Comparison of ENCODE assay signal across 9 cellular contexts in the genomic region with DNA sequence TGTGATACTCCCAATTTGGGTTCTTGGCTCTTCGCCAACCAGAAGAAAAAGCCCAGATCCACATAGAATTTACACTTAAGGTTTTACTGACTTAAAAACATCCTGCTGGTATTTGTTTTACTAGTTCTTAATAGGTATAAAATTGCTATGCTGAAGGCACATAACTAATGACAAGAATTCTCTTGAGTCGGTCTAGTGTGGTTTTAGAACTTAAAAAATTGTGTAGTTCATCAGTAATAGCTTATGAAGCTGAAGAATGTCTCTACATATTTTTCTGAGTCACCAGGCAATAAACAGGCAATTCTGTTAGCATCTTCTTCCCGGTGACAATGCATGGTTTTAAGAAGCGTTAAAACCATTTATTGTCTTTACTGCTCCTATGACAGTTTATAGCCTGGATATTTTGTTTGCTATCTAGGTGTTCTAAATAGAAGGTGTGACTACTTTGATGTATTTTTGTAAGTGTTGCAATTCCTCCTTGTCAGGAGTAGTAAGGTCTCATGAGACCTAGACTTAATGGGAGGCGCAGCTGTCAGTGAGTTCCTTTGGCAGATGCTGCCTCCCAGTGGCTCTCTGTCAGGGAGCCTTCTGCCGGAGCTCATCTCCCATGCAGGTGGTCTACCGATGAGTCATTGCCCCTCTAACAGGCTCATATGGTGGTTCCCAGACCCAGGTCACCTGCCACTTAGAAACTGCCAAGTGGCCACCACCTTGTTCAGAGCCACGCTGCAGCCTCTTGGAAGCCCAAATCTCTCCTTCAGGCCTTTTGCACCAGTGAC.
DNase-seq lines count a peak whose midpoint lies in the region; ATAC-seq and TF ChIP-seq lines count a peak whose summit lies in the region.
"Had no signal": no experiment of that assay in that cellular context is flagged by ENCODE, and none has a peak within 500 bp of the region (broad histone marks: within the 10 kb centered on the region; RNA-seq: fewer than 3 reads in every experiment).

No MANE protein-coding gene starts in this region.

- H3K4me3 ChIP-seq in OCI-LY3 (ENCODE audit: low read length) (no peak overlapping the region), heart right ventricle (no peak overlapping the region), MG63 (no peak overlapping the region)

- H3K27me3 ChIP-seq in OCI-LY3 (ENCODE audit: low read depth, low read length) = no peaks in the 10 kb centered on the region
- H3K27me3 ChIP-seq in heart right ventricle = no peaks in the 10 kb centered on the region
- H3K27me3 ChIP-seq in MG63 = no peaks in the 10 kb centered on the region

- no peaks in the 10 kb centered on the region for H3K79me2 ChIP-seq in OCI-LY3 (ENCODE audit: low read length)

- H2AFZ ChIP-seq in OCI-LY3 (ENCODE audit: low read depth, low read length) = no peak overlapping the region

- no peak overlapping the region for H3K27ac Mint-ChIP-seq in stimulated activated naive CD8-positive, alpha-beta T cell treated with anti-CD3 and anti-CD28 coated beads, Interleukin-15, amount 100 ng/mL, for 72 hours
- H3K27ac Mint-ChIP-seq in progenitor cell of endocrine pancreas = no peak overlapping the region

- WGBS in heart right ventricle, 2 donors = 60 to 61% methylated on average over 8 of the region's 8 CpGs

- H3K9me3 Mint-ChIP-seq in stimulated activated naive CD8-positive, alpha-beta T cell treated with anti-CD3 and anti-CD28 coated beads, Interleukin-15, amount 100 ng/mL, for 72 hours = no peaks in the 10 kb centered on the region
- H3K9me3 Mint-ChIP-seq in progenitor cell of endocrine pancreas (ENCODE audit: low read depth) = no peaks in the 10 kb centered on the region

- H3K9me3 ChIP-seq in OCI-LY3 (ENCODE audit: insufficient read depth, low read length) = no peaks in the 10 kb centered on the region
- H3K9me3 ChIP-seq in heart right ventricle = no peaks in the 10 kb centered on the region
- H3K9me3 ChIP-seq in MG63 = no peaks in the 10 kb centered on the region

- ATAC-seq in stimulated activated naive CD8-positive, alpha-beta T cell treated with anti-CD3 and anti-CD28 coated beads, Interleukin-15, Interleukin-2, amounts not matched to agents 100 U/mL and 50 U/mL, for 24 hours = no peak
- no peak for ATAC-seq in stimulated activated naive CD8-positive, alpha-beta T cell treated with anti-CD3 and anti-CD28 coated beads, Interleukin-15, amount 100 ng/mL, for 72 hours
- ATAC-seq in heart right ventricle = peak in 7 of 8 donors; percentile 55 to 88 (median 70)
- ATAC-seq in GM19463 (IDR thresholded peaks at IDR 0.05; ENCODE audit: unreplicated experiment) = no peak

- peak; percentile 4 for DNase-seq in stimulated activated naive CD8-positive, alpha-beta T cell treated with anti-CD3 and anti-CD28 coated beads, Interleukin-15, Interleukin-2, amounts not matched to agents 100 U/mL and 50 U/mL, for 24 hours
- DNase-seq in stimulated activated naive CD8-positive, alpha-beta T cell treated with anti-CD3 and anti-CD28 coated beads, Interleukin-15, amount 100 ng/mL, for 72 hours = no peak
- DNase-seq in heart right ventricle (peak in 1 of 2 donors; percentile 24), progenitor cell of endocrine pancreas (ENCODE audit: low spot score, unreplicated experiment) (no peak), NCI-H2196 (lab: John Stamatoyannopoulos, UW; ENCODE audit: unreplicated experiment) (no peak), MG63 (no peak)
- DNase-seq: DMS79 treated with DMSO at 0.1 percent for 48 hours had no signal

- H3K4me1 Mint-ChIP-seq in stimulated activated naive CD8-positive, alpha-beta T cell treated with anti-CD3 and anti-CD28 coated beads, Interleukin-15, amount 100 ng/mL, for 72 hours = no peaks in the 10 kb centered on the region
- peaks cover 4% of the 10 kb centered on the region for H3K4me1 Mint-ChIP-seq in progenitor cell of endocrine pancreas (ENCODE audit: low read depth)

- H3K36me3 Mint-ChIP-seq in progenitor cell of endocrine pancreas (ENCODE audit: insufficient read depth) = no peaks in the 10 kb centered on the region

- no peak overlapping the region for H3K27ac ChIP-seq in OCI-LY3 (ENCODE audit: low read length)
- peak overlapping the region in 1 of 10 donors; percentile 23 for H3K27ac ChIP-seq in heart right ventricle

- no peaks in the 10 kb centered on the region for H4K20me1 ChIP-seq in OCI-LY3 (ENCODE audit: insufficient read depth, low read length)

- no peaks in the 10 kb centered on the region for H3K27me3 Mint-ChIP-seq in stimulated activated naive CD8-positive, alpha-beta T cell treated with anti-CD3 and anti-CD28 coated beads, Interleukin-15, amount 100 ng/mL, for 72 hours
- no peaks in the 10 kb centered on the region for H3K27me3 Mint-ChIP-seq in progenitor cell of endocrine pancreas

- no peak overlapping the region for H3K4me3 Mint-ChIP-seq in stimulated activated naive CD8-positive, alpha-beta T cell treated with anti-CD3 and anti-CD28 coated beads, Interleukin-15, amount 100 ng/mL, for 72 hours
- no peak overlapping the region for H3K4me3 Mint-ChIP-seq in progenitor cell of endocrine pancreas (ENCODE audit: low read depth)

- TF ChIP-seq CTCF in OCI-LY3 (IDR thresholded peaks at IDR 0.05; ENCODE audit: low read depth, low read length) (peak; percentile 56), heart right ventricle (IDR thresholded peaks at IDR 0.05) (peak in 7 of 9 donors; percentile 31 to 65 (median 49)), progenitor cell of endocrine pancreas (IDR thresholded peaks at IDR 0.05; ENCODE audit: unreplicated experiment) (no peak)

- H3K4me2 ChIP-seq in OCI-LY3 (ENCODE audit: low read length) = no peak overlapping the region

- H3K4me1 ChIP-seq in OCI-LY3 (ENCODE audit: low read length) = peaks cover 37% of the 10 kb centered on the region
- peaks cover 0 to 41% (median 13%) of the 10 kb centered on the region in 9 donors for H3K4me1 ChIP-seq in heart right ventricle

- intact Hi-C loops in heart right ventricle (cut with DNase I) = loop anchor here in 2 of 10 donors (5.0 to 10.0 kb wide), 2 partner anchors 463 to 595 kb away; no protein-coding TSS in a partner anchor

- no peak overlapping the region for H3K9ac ChIP-seq in OCI-LY3 (ENCODE audit: low read length)

- H3K36me3 ChIP-seq in OCI-LY3 (replicated peaks; ENCODE audit: low read depth, low read length) (no peaks in the 10 kb centered on the region), heart right ventricle (no peaks in the 10 kb centered on the region), MG63 (no peaks in the 10 kb centered on the region)

Comparison
In these comparisons a context has a peak if more than half of its experiments do, and no peak if none do; other contexts are left out.
1. ATAC-seq: peak in heart right ventricle (7 of 8); none in stimulated activated naive CD8-positive, alpha-beta T cell treated with anti-CD3 and anti-CD28 coated beads, Interleukin-15, Interleukin-2, amounts not matched to agents 100 U/mL and 50 U/mL, for 24 hours (single experiment), stimulated activated naive CD8-positive, alpha-beta T cell treated with anti-CD3 and anti-CD28 coated beads, Interleukin-15, amount 100 ng/mL, for 72 hours (single experiment) and GM19463 (single experiment).